ENCODE assay signal across 9 cellular contexts in genomic region chr5:132489051-132489770, GRCh38. TPM values are rescaled to one million over a fixed set of nuclear protein-coding genes. Genes with fewer than 3 reads are reported as not detected.
DNase-seq lines count a peak whose midpoint lies in the region; ATAC-seq and TF ChIP-seq lines count a peak whose summit lies in the region.
"Had no signal": no experiment of that assay in that cellular context is flagged by ENCODE, and none has a peak within 500 bp of the region (broad histone marks: within the 10 kb centered on the region; RNA-seq: fewer than 3 reads in every experiment).

No MANE protein-coding gene starts in this region.

- peaks cover 4% of the 10 kb centered on the region; the same call in 1 of the 2 replicates for H3K79me2 ChIP-seq in SU-DHL-6 (ENCODE audit: insufficient read depth, low read length)

- H3K4me1 Mint-ChIP-seq in endothelial cell (ENCODE audit: unreplicated experiment): peaks cover 4% of the 10 kb centered on the region

- peaks cover 11% of the 10 kb centered on the region for H3K36me3 Mint-ChIP-seq in endothelial cell (ENCODE audit: low read depth, unreplicated experiment)

- H3K4me3 Mint-ChIP-seq in endothelial cell (ENCODE audit: unreplicated experiment): peak overlapping the region; percentile 77

- peaks cover 11% of the 10 kb centered on the region for H3K4me1 ChIP-seq in prostate gland (replicated peaks)

- peaks cover 3% of the 10 kb centered on the region for H3K27me3 Mint-ChIP-seq in endothelial cell (ENCODE audit: unreplicated experiment)

- no peak overlapping the region for H3K27ac Mint-ChIP-seq in endothelial cell (ENCODE audit: unreplicated experiment)

- H2AFZ ChIP-seq in SU-DHL-6 (ENCODE audit: low read depth, low read length, severe bottlenecking): no peak overlapping the region

- intact Hi-C loops in prostate gland (cut with DNase I): no loop called here

- H3K27ac ChIP-seq in SU-DHL-6 (ENCODE audit: low read depth, low read length) (0 out of 2 replicates have a peak overlapping the region, but pooled peaks have one; percentile 62), prostate gland (peak overlapping the region; percentile 94 to 95)

- peak overlapping the region; percentile 81 for H3K4me2 ChIP-seq in SU-DHL-6 (ENCODE audit: low read depth, low read length, poor library complexity, severe bottlenecking)

- H3K9me3 Mint-ChIP-seq in endothelial cell (ENCODE audit: unreplicated experiment): no peaks in the 10 kb centered on the region

- H3K36me3 ChIP-seq in SU-DHL-6 (ENCODE audit: low read length): no peaks in the 10 kb centered on the region
- H3K36me3 ChIP-seq in prostate gland: peaks cover 8 to 15% of the 10 kb centered on the region in 2 donors

- H3K27me3 ChIP-seq in SU-DHL-6 (ENCODE audit: low read length): no peaks in the 10 kb centered on the region
- no peaks in the 10 kb centered on the region for H3K27me3 ChIP-seq in prostate gland (replicated peaks; ENCODE audit: insufficient read depth)

- H3K4me3 ChIP-seq in SU-DHL-6 (ENCODE audit: insufficient read depth, low read length, poor library complexity, severe bottlenecking) (peak overlapping the region; percentile 79), prostate gland (peak overlapping the region; percentile 70 to 85)

- peak overlapping the region; percentile 74 for H3K9ac ChIP-seq in SU-DHL-6 (ENCODE audit: low read length)

- DNase-seq in endothelial cell (ENCODE audit: low spot score) (no peak), prostate gland (ENCODE audit: low spot score) (no peak), NCI-H2227 (lab: John Stamatoyannopoulos, UW; ENCODE audit: unreplicated experiment) (no peak), NCI-H1694 (lab: John Stamatoyannopoulos, UW) (no peak), EL (no peak)
- no peak for DNase-seq in activated CD4-positive, CD25-positive, alpha-beta regulatory T cell treated with anti-CD3 and anti-CD28 coated beads, Interleukin-2, amount 50 U/mL, for 72 hours

- H3K9me3 ChIP-seq in SU-DHL-6 (ENCODE audit: insufficient read depth, low read length): no peaks in the 10 kb centered on the region
- no peaks in the 10 kb centered on the region for H3K9me3 ChIP-seq in prostate gland

- TF ChIP-seq CTCF in SU-DHL-6 (IDR thresholded peaks at IDR 0.05; ENCODE audit: insufficient read depth, low read length, poor library complexity, severe bottlenecking) (no peak), endothelial cell (IDR thresholded peaks at IDR 0.05; ENCODE audit: unreplicated experiment) (no peak), prostate gland (IDR thresholded peaks at IDR 0.05) (no peak)

- peaks cover 9% of the 10 kb centered on the region for H3F3A ChIP-seq in SU-DHL-6 (ENCODE audit: insufficient read depth)

- ATAC-seq in GM18505 (IDR thresholded peaks at IDR 0.05; ENCODE audit: unreplicated experiment): no peak

- H4K20me1 ChIP-seq in SU-DHL-6 (ENCODE audit: low read depth, low read length): no peaks in the 10 kb centered on the region

- H3K9me2 ChIP-seq in SU-DHL-6 (replicated peaks; ENCODE audit: insufficient read depth, low read length): no peaks in the 10 kb centered on the region

- TF ChIP-seq POLR2A in GM18505 (IDR thresholded peaks at IDR 0.05; ENCODE audit: borderline replicate concordance, extremely low read depth, insufficient read depth, insufficient read length) (peak; percentile 46), prostate gland (IDR thresholded peaks at IDR 0.05) (no peak)

- WGBS in prostate gland: 42% methylated on average over 10 of the region's 10 CpGs

RNA-seq across cellular contexts. Expression of gene IRF1, which starts 1.4 kb away (rescaled TPM):
- 7.1 TPM for total RNA-seq in endothelial cell (ENCODE audit: unreplicated experiment)
- 10 to 100 TPM; 42.2 to 47.0 TPM for total RNA-seq in prostate gland

RNA-seq across cellular contexts. Expression of gene IL5, which starts 54.1 kb away (rescaled TPM):
- total RNA-seq in endothelial cell (ENCODE audit: unreplicated experiment) (not detected), prostate gland (not detected)
- total RNA-seq: NCI-H460 had no signal
